Comparison of ENCODE assay signal across 8 cellular contexts in the genomic region with DNA sequence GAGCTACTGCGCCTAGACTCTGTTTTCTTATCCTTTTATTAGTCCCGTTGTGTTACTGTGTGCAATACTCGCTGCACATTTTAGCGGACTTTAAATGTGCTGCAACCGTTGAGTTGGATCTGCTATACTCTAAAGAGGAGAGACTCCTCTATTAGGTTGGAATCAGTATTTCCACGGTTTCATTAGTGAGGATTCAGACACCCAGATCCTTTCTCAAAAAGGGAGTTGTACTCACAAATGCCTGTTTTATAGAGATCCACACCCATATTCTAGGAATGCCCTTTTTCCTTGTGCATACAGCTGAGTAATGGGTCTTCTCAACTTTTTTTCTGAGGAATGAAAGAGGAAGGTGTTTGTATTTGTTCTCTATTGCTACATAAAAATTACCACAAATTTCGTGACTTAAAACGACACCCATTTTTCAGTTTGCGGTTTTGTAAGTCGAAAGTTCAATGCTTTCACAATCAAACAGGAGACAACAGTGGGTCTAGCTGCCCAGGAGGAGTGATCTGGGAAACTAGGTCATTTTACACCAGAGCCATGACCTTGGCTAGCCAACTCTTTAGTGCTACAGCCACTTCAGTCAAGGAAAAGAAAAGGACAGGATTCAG. TPM values are rescaled to one million over a fixed set of nuclear protein-coding genes. Genes with fewer than 3 reads are reported as not detected.
DNase-seq lines count a peak whose midpoint lies in the region; ATAC-seq and TF ChIP-seq lines count a peak whose summit lies in the region.

No MANE protein-coding gene starts in this region.

- BruUV-seq in OCI-LY7 (replicated peaks; lab: Mats Ljungman, UMichigan), result no TSS peak

- H3K4me1 ChIP-seq in OCI-LY7 (ENCODE audit: insufficient read depth, low read length, poor library complexity, severe bottlenecking) (no peaks in the 10 kb centered on the region), mucosa of descending colon (ENCODE audit: low read depth) (no peaks in the 10 kb centered on the region)

- no peaks in the 10 kb centered on the region for H3K9me2 ChIP-seq in OCI-LY7 (ENCODE audit: insufficient read depth, low read length)

- H3K36me3 ChIP-seq in OCI-LY7 (ENCODE audit: insufficient read depth, low read length) (no peaks in the 10 kb centered on the region), mucosa of descending colon (ENCODE audit: low read depth) (no peaks in the 10 kb centered on the region)

- no peaks in the 10 kb centered on the region for H3K9me3 Mint-ChIP-seq in effector memory CD8-positive, alpha-beta T cell

- intact Hi-C loops in OCI-LY7 (cut with micrococcal nuclease; ENCODE audit: unreplicated experiment), result no loop called here
- intact Hi-C loops in mucosa of descending colon (cut with DNase I, micrococcal nuclease), result no loop called here

- H3K4me3 ChIP-seq in OCI-LY7 (ENCODE audit: low read depth, low read length, poor library complexity, severe bottlenecking) (no peak overlapping the region), mucosa of descending colon (no peak overlapping the region)

- POLR2A ChIA-PET in OCI-LY7 (lab: Charles Lee), result no interaction called here

- no peak overlapping the region for H3K4me3 Mint-ChIP-seq in effector memory CD8-positive, alpha-beta T cell

- H2AFZ ChIP-seq in OCI-LY7 (ENCODE audit: low read length), result 0 out of 2 replicates have a peak overlapping the region, but pooled peaks have one; percentile 21

- no peaks in the 10 kb centered on the region for H3K4me1 Mint-ChIP-seq in effector memory CD8-positive, alpha-beta T cell (ENCODE audit: low read depth in 2 of 2)

- ATAC-seq in GM18520 (IDR thresholded peaks at IDR 0.05; ENCODE audit: unreplicated experiment), result peak; percentile 87
- peak; percentile 91 for ATAC-seq in HG02870 (IDR thresholded peaks at IDR 0.05; ENCODE audit: unreplicated experiment)
- ATAC-seq in mucosa of descending colon, result peak; percentile 21
- no peak for ATAC-seq in effector memory CD8-positive, alpha-beta T cell (replicated peaks)

- no peak overlapping the region for H3K27ac Mint-ChIP-seq in effector memory CD8-positive, alpha-beta T cell

- H3K9me3 ChIP-seq in OCI-LY7 (ENCODE audit: low read length) (no peaks in the 10 kb centered on the region), mucosa of descending colon (no peaks in the 10 kb centered on the region)

- H4K20me1 ChIP-seq in OCI-LY7 (ENCODE audit: insufficient read depth, low read length), result no peaks in the 10 kb centered on the region

- TF ChIP-seq CTCF in OCI-LY7 (conservative IDR thresholded peaks at IDR 0.05; ENCODE audit: low read length) (no peak), mucosa of descending colon (IDR thresholded peaks at IDR 0.05) (no peak)

- H3K27me3 Mint-ChIP-seq in effector memory CD8-positive, alpha-beta T cell, result peaks cover 26 to 34% of the 10 kb centered on the region in 2 donors

- H3K4me2 ChIP-seq in OCI-LY7 (ENCODE audit: low read length), result no peak overlapping the region

- no peak overlapping the region for H3K27ac ChIP-seq in OCI-LY7 (ENCODE audit: low read depth, low read length, poor library complexity, severe bottlenecking)

- no peak for DNase-seq in OCI-LY7 (ENCODE audit: low spot score)
- no peak for DNase-seq in mucosa of descending colon
- DNase-seq in effector memory CD8-positive, alpha-beta T cell, result no peak
- DNase-seq in DMS114 treated with DMSO at 0.1 percent for 48 hours (lab: John Stamatoyannopoulos, UW; ENCODE audit: unreplicated experiment), result no peak
- no peak for DNase-seq in stimulated activated CD4-positive, alpha-beta T cell treated with anti-CD3 and anti-CD28 coated beads, Interleukin-15, amount 100 ng/mL, for 24 hours
- DNase-seq in stimulated activated CD8-positive, alpha-beta memory T cell treated with anti-CD3 and anti-CD28 coated beads, Interleukin-4, amount 100 ng/mL, for 48 hours, result no peak

- CTCF ChIA-PET in OCI-LY7 (lab: Charles Lee; ENCODE audit: unreplicated experiment), result no interaction called here

- H3K36me3 Mint-ChIP-seq in effector memory CD8-positive, alpha-beta T cell (ENCODE audit: insufficient read depth), result peaks cover 4% of the 10 kb centered on the region

- H3K79me2 ChIP-seq in OCI-LY7 (ENCODE audit: insufficient read depth, low read depth, low read length), result no peaks in the 10 kb centered on the region

RNA-seq across cellular contexts. Expression of a gene that starts 52.8 kb away (rescaled TPM):
- 26.6 and 27.6 TPM in 2 replicates for total RNA-seq in OCI-LY7 (2014; rRNA removed; shearing (Covaris generic))
- total RNA-seq in OCI-LY7 (2022), result 71.6 and 81.3 TPM in 2 replicates
- 100 to 1,000 TPM in 2 of 3 donors, 10 to 100 TPM in 1; 85.1 to 183 (median 121) TPM for total RNA-seq in mucosa of descending colon
